ENCODE assay signal across 1 cellular context in genomic region chr10:16890691-16891090, GRCh38.
TF ChIP-seq lines count a peak whose summit lies in the region.

No MANE protein-coding gene starts in this region.

TF ChIP-seq in H1, 55 proteins besides CTCF, POLR2A, EP300 and RAD21 (continued from another document):
- TF ChIP-seq CHD1 (IDR thresholded peaks at IDR 0.05; ENCODE audit: low read depth, low read length), result no peak
- TF ChIP-seq HDAC6 (IDR thresholded peaks at IDR 0.05; ENCODE audit: low read depth, low read length), result no peak
- TF ChIP-seq PHF8 (conservative IDR thresholded peaks at IDR 0.05; ENCODE audit: low read depth, low read length), result no peak
- TF ChIP-seq MAFK (IDR thresholded peaks at IDR 0.05; ENCODE audit: low read depth, low read length), result no peak
- no peak for TF ChIP-seq KDM5A (IDR thresholded peaks at IDR 0.05; ENCODE audit: low read length)
- no peak for TF ChIP-seq GABPA (IDR thresholded peaks at IDR 0.05; ENCODE audit: borderline replicate concordance, insufficient read depth, low read length)
- TF ChIP-seq BCL11A (IDR thresholded peaks at IDR 0.05; ENCODE audit: low read depth in 2 of 2, low read length in 2 of 2), result no peak
